8 cellular contexts compared by ENCODE assay signal in the genomic region with DNA sequence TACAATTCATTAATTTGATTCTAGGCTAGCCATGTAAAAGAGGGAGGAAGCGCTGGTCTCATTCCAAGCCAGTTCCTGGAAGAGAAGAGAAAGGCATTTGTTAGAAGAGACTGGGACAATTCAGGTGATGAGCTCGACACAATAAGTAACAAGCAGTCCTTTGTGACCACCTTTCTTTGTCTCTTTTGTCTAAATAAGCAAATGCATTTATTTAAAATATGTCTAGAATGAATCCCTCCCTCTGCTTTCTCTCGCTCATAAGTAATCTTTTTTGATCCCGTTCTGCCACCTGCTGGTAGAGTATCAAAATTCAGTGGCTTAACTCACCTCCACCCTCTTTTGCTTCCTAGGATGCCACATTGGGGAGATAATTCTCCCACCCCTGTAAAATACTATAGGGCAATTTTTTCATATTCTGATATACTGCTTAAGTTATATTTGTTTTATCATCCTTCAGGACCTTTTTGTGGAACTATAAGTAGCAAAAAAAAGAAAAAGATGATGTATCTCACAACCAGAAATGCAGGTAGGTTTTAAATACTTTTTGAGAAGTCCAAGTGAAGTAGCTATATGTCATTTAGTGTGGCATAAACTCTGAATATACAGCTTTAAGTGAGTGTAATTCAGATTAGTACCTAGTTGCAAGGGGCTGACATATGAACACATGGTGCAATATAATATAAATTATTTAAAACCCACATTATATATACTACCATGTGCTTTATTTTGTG.
DNase-seq lines count a peak whose midpoint lies in the region; ATAC-seq, FAIRE-seq and TF ChIP-seq lines count a peak whose summit lies in the region.

No MANE protein-coding gene starts in this region.

- POLR2A ChIA-PET in HEK293 (lab: Yijun Ruan, JAX) = no interaction called here
- POLR2A ChIA-PET in naive thymus-derived CD4-positive, alpha-beta T cell (lab: Charles Lee) = interaction anchor here (0.7 kb wide), 1 partner anchor 103 kb away, joined by 3 read pairs; no protein-coding TSS in a partner anchor

- CTCF ChIA-PET in HEK293 (lab: Yijun Ruan, JAX) = interaction anchor here (0.6 to 7.3 kb wide), 42 partner anchors 9 to 801 kb away, joined by 3 to 42 read pairs (median 3); partner anchors contain the start of gene PALS2
- CTCF ChIA-PET in naive thymus-derived CD4-positive, alpha-beta T cell (lab: Charles Lee) = interaction anchor here (0.6 to 1.5 kb wide), 7 partner anchors 18 to 1155 kb away, joined by 3 to 6 read pairs (median 4); no protein-coding TSS in a partner anchor

- H3K4me3 ChIP-seq in HEK293 (ENCODE audit: low read depth, low read length) (no peak overlapping the region), WI38 (ENCODE audit: low read depth, low read length) (no peak overlapping the region), endodermal cell (ENCODE audit: low read length) (no peak overlapping the region)
- no peak overlapping the region for H3K4me3 ChIP-seq in naive thymus-derived CD4-positive, alpha-beta T cell (ENCODE audit: low read length)

- no peak overlapping the region for H3K27ac Mint-ChIP-seq in endodermal cell
- H3K27ac Mint-ChIP-seq in naive thymus-derived CD4-positive, alpha-beta T cell = peak overlapping the region in 1 of 9 donors; percentile 21

- peaks cover 22% of the 10 kb centered on the region for H3K4me1 Mint-ChIP-seq in endodermal cell
- H3K4me1 Mint-ChIP-seq in naive thymus-derived CD4-positive, alpha-beta T cell = peaks cover 0 to 4% (median 0%) of the 10 kb centered on the region in 7 donors

- H3K9ac ChIP-seq in endodermal cell (ENCODE audit: extremely low read depth, low read length, poor library complexity, severe bottlenecking) = no peak overlapping the region

- H3K27me3 ChIP-seq in endodermal cell (ENCODE audit: control insufficient read depth, insufficient read depth, low read length, poor library complexity, severe bottlenecking) = no peaks in the 10 kb centered on the region
- no peaks in the 10 kb centered on the region for H3K27me3 ChIP-seq in naive thymus-derived CD4-positive, alpha-beta T cell (ENCODE audit: control insufficient read depth in 2 of 2, insufficient read depth in 2 of 2, low read length in 2 of 2)

- intact Hi-C loops in naive thymus-derived CD4-positive, alpha-beta T cell (cut with micrococcal nuclease) = loop anchor here (1.0 to 10.0 kb wide), 9 partner anchors 89 to 1393 kb away; no protein-coding TSS in a partner anchor

- FAIRE-seq in urothelium cell line (lab: Jason Lieb, UNC) = no peak

- TF ChIP-seq CTCF in HEK293 (tag by site-specific recombination; IDR thresholded peaks at IDR 0.05) = no peak
- peak; percentile 59 for TF ChIP-seq CTCF in WI38 (IDR thresholded peaks at IDR 0.05; ENCODE audit: low read depth, low read length)
- TF ChIP-seq CTCF in endodermal cell (conservative IDR thresholded peaks at IDR 0.05) = peak; percentile 84

- peak; percentile 52 for ATAC-seq in naive thymus-derived CD4-positive, alpha-beta T cell
- no peak for ATAC-seq in GM18520 (IDR thresholded peaks at IDR 0.05; ENCODE audit: unreplicated experiment)

- peaks cover 7% of the 10 kb centered on the region for H3K36me3 Mint-ChIP-seq in endodermal cell (ENCODE audit: low read depth)
- peaks cover 0 to 18% (median 11%) of the 10 kb centered on the region in 5 donors for H3K36me3 Mint-ChIP-seq in naive thymus-derived CD4-positive, alpha-beta T cell

- 46 to 47% methylated on average over 3 to 4 of the region's 4 CpGs for WGBS in endodermal cell (ENCODE audit: insufficient coverage in 1 of 2, insufficient read length in 1 of 2), 2 experiments

- no peaks in the 10 kb centered on the region for H3K9me3 Mint-ChIP-seq in endodermal cell
- H3K9me3 Mint-ChIP-seq in naive thymus-derived CD4-positive, alpha-beta T cell = no peaks in the 10 kb centered on the region

- H3K27ac ChIP-seq in HEK293 (ENCODE audit: extremely low read depth, low read depth, low read length) (no peak overlapping the region), endodermal cell (ENCODE audit: low read depth, low read length) (no peak overlapping the region)
- no peak overlapping the region for H3K27ac ChIP-seq in naive thymus-derived CD4-positive, alpha-beta T cell (ENCODE audit: low read depth, low read length)

- H3K36me3 ChIP-seq in HEK293 (ENCODE audit: control insufficient read depth in 2 of 2, insufficient read depth in 1 of 2, low read length in 2 of 2) (no peaks in the 10 kb centered on the region), endodermal cell (ENCODE audit: control insufficient read depth, insufficient read depth, low read length) (peaks cover 13% of the 10 kb centered on the region)
- H3K36me3 ChIP-seq in naive thymus-derived CD4-positive, alpha-beta T cell (ENCODE audit: control insufficient read depth in 2 of 3, insufficient read depth in 3 of 3, low read length in 3 of 3) = no peaks in the 10 kb centered on the region

- H3K4me3 Mint-ChIP-seq in endodermal cell = no peak overlapping the region
- no peak overlapping the region for H3K4me3 Mint-ChIP-seq in naive thymus-derived CD4-positive, alpha-beta T cell

- H3K4me1 ChIP-seq in HEK293 (ENCODE audit: control insufficient read depth, insufficient read depth, low read length) = no peaks in the 10 kb centered on the region
- H3K4me1 ChIP-seq in endodermal cell (ENCODE audit: control insufficient read depth, insufficient read depth, low read length) = no peaks in the 10 kb centered on the region
- no peaks in the 10 kb centered on the region for H3K4me1 ChIP-seq in naive thymus-derived CD4-positive, alpha-beta T cell (ENCODE audit: control insufficient read depth in 2 of 2, insufficient read depth in 2 of 2, low read length in 2 of 2)

- DNase-seq in DMS153 treated with DMSO at 0.1 percent for 48 hours (lab: John Stamatoyannopoulos, UW; ENCODE audit: unreplicated experiment) (peak; percentile 69), NCI-H2196 (lab: John Stamatoyannopoulos, UW; ENCODE audit: unreplicated experiment) (peak; percentile 52), endodermal cell (peak; percentile 72), urothelium cell line (ENCODE audit: low spot score) (peak; percentile 44)
- DNase-seq in naive thymus-derived CD4-positive, alpha-beta T cell = peak in 8 of 9 donors; percentile 14 to 59 (median 37)

- H3K27me3 Mint-ChIP-seq in endodermal cell (ENCODE audit: insufficient read depth) = no peaks in the 10 kb centered on the region
- no peaks in the 10 kb centered on the region for H3K27me3 Mint-ChIP-seq in naive thymus-derived CD4-positive, alpha-beta T cell

- no peaks in the 10 kb centered on the region for H3K9me3 ChIP-seq in HEK293 (ENCODE audit: control insufficient read depth, insufficient read depth, low read depth, low read length)
- H3K9me3 ChIP-seq in endodermal cell (ENCODE audit: control insufficient read depth, low read length) = no peaks in the 10 kb centered on the region
- H3K9me3 ChIP-seq in naive thymus-derived CD4-positive, alpha-beta T cell (ENCODE audit: control insufficient read depth in 2 of 3, low read length in 3 of 3) = no peaks in the 10 kb centered on the region

TF ChIP-seq in HEK293, 187 proteins besides CTCF, POLR2A, EP300 and RAD21:
- TF ChIP-seq ZNF366 (tag by site-specific recombination; conservative IDR thresholded peaks at IDR 0.05) (0 out of 2 replicates have a peak, but pooled peaks have one; percentile 33), ZNF792 (tag by site-specific recombination; IDR thresholded peaks at IDR 0.05) (no peak), KLF17 (tag by site-specific recombination; IDR thresholded peaks at IDR 0.05) (no peak), ZNF654 (tag by site-specific recombination; IDR thresholded peaks at IDR 0.05; ENCODE audit: low read depth) (peak; percentile 71)
- TF ChIP-seq, protein P1, sequence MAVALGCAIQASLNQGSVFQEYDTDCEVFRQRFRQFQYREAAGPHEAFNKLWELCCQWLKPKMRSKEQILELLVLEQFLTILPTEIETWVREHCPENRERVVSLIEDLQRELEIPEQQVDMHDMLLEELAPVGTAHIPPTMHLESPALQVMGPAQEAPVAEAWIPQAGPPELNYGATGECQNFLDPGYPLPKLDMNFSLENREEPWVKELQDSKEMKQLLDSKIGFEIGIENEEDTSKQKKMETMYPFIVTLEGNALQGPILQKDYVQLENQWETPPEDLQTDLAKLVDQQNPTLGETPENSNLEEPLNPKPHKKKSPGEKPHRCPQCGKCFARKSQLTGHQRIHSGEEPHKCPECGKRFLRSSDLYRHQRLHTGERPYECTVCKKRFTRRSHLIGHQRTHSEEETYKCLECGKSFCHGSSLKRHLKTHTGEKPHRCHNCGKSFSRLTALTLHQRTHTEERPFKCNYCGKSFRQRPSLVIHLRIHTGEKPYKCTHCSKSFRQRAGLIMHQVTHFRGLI (tag by site-specific recombination; IDR thresholded peaks at IDR 0.05) = no peak
